ENCODE assay signal across 8 cellular contexts in genomic region chr5:149618581-149619248, GRCh38. TPM values are rescaled to one million over a fixed set of nuclear protein-coding genes. Genes with fewer than 3 reads are reported as not detected.
A peak's percentile ranks its signal among the peaks of the same experiment; 100 is the strongest.
DNase-seq lines count a peak whose midpoint lies in the region; ATAC-seq and TF ChIP-seq lines count a peak whose summit lies in the region.

No MANE protein-coding gene starts in this region.

- H3K9me3 Mint-ChIP-seq in IgD-negative memory B cell (no peaks in the 10 kb centered on the region), memory B cell (no peaks in the 10 kb centered on the region)

- DNase-seq in Daoy (ENCODE audit: low read depth) = peak; percentile 77
- peak; percentile 67 for DNase-seq in ecto neural progenitor cell (ENCODE audit: low spot score)
- DNase-seq in memory B cell (ENCODE audit: low spot score in 2 of 2) = peak in 1 of 2 donors; percentile 28
- DNase-seq in effector CD8-positive, alpha-beta T cell (lab: John Stamatoyannopoulos, UW) = no peak

- peak overlapping the region; percentile 16 to 90 (median 52) for H3K4me3 Mint-ChIP-seq in IgD-negative memory B cell
- peak overlapping the region; percentile 80 for H3K4me3 Mint-ChIP-seq in memory B cell

- no peaks in the 10 kb centered on the region for H3K27me3 Mint-ChIP-seq in IgD-negative memory B cell
- no peaks in the 10 kb centered on the region for H3K27me3 Mint-ChIP-seq in memory B cell

- ATAC-seq in GM19455 (IDR thresholded peaks at IDR 0.05; ENCODE audit: unreplicated experiment) = peak; percentile 49
- peak; percentile 96 for ATAC-seq in SK-N-SH treated with all-trans-retinoic acid at 6 μM for 48 hours
- peak; percentile 66 for ATAC-seq in memory B cell (ENCODE audit: low read depth)
- ATAC-seq in GM19324 (IDR thresholded peaks at IDR 0.05; ENCODE audit: low FRiP score, unreplicated experiment) = no peak

- H3K27ac Mint-ChIP-seq in IgD-negative memory B cell (peak overlapping the region; percentile 88 to 95 (median 89)), memory B cell (peak overlapping the region; percentile 83)

- peaks cover 20 to 28% (median 20%) of the 10 kb centered on the region in 3 donors for H3K4me1 Mint-ChIP-seq in IgD-negative memory B cell
- H3K4me1 Mint-ChIP-seq in memory B cell = peaks cover 22% of the 10 kb centered on the region

- H3K36me3 Mint-ChIP-seq in IgD-negative memory B cell = peaks cover 2% of the 10 kb centered on the region
- no peaks in the 10 kb centered on the region for H3K36me3 Mint-ChIP-seq in memory B cell

TF ChIP-seq in SK-N-SH treated with all-trans-retinoic acid at 6 μM for 48 hours, 23 proteins besides CTCF, POLR2A, EP300 and RAD21:
- no peak for TF ChIP-seq TCF4 (CRISPR knock-in tag; IDR thresholded peaks at IDR 0.05; ENCODE audit: borderline replicate concordance)
- no peak for TF ChIP-seq SNAI2 (CRISPR knock-in tag; IDR thresholded peaks at IDR 0.05)
- no peak for TF ChIP-seq ZFP30 (CRISPR knock-in tag; IDR thresholded peaks at IDR 0.05)
- no peak for TF ChIP-seq ZNF8 (CRISPR knock-in tag; IDR thresholded peaks at IDR 0.05)
- TF ChIP-seq BACH2 (CRISPR knock-in tag; IDR thresholded peaks at IDR 0.05; ENCODE audit: borderline replicate concordance) = no peak
- no peak for TF ChIP-seq ARNTL (CRISPR knock-in tag; IDR thresholded peaks at IDR 0.05; ENCODE audit: borderline replicate concordance, low read depth)
- no peak for TF ChIP-seq ZFP3 (CRISPR knock-in tag; IDR thresholded peaks at IDR 0.05)
- TF ChIP-seq ISL1 (CRISPR knock-in tag; IDR thresholded peaks at IDR 0.05) = no peak
- no peak for TF ChIP-seq OSR1 (CRISPR knock-in tag; IDR thresholded peaks at IDR 0.05)
- no peak for TF ChIP-seq ZNF565 (CRISPR knock-in tag; conservative IDR thresholded peaks at IDR 0.05; ENCODE audit: low read depth)

RNA-seq across cellular contexts. Expression of gene ARHGEF37, which starts 37.4 kb away (rescaled TPM):
- total RNA-seq in Daoy (2014; rRNA removed; shearing (Covaris generic)) = 0.69 and 0.80 TPM in 2 replicates
- polyA plus RNA-seq in IgD-negative memory B cell = 0.36 TPM
